ENCODE assay signal across 9 cellular contexts in the genomic region with DNA sequence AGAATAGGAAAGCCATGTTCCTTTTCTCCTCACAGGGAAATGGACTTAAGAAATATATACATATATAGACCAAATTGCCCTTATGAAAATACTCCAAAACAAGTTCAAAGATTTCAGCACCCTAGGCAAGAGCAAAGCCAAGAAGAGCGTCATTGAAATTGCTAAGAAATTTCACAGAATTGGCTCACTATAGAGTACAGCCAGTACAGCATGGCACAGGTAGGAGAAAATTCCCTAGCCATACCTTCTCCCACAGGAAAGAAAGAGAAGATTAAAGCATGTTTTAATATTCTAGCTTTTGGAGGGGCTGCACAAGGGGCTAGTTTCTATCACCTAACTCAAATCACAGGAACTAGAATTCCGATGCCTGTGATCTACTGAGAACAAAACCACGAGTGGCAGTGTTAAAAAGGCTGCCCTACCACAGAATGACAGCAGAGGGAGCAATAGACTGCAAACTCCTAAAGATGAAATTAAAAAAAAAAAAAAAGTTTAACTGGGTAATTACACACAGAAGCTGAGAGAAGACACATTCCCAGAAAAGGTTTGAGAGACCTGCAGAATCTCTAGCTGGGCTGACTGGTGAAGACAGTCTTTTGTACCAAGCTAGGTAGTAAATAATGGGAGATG. TPM values are rescaled to one million over a fixed set of nuclear protein-coding genes. Genes with fewer than 3 reads are reported as not detected.
DNase-seq lines count a peak whose midpoint lies in the region; ATAC-seq and TF ChIP-seq lines count a peak whose summit lies in the region.
"Not testable (repeated sequence)": the region's sequence is repeated elsewhere in the genome, so short reads cannot be mapped to it uniquely, and the experiment has no call there.
"Had no signal": no experiment of that assay in that cellular context is flagged by ENCODE, and none has a peak within 500 bp of the region (broad histone marks: within the 10 kb centered on the region; RNA-seq: fewer than 3 reads in every experiment).

No MANE protein-coding gene starts in this region.

- not testable (repeated sequence) for H3K36me3 ChIP-seq in BJ (ENCODE audit: control insufficient read depth, insufficient read depth, low read length)

- not testable (repeated sequence) for DNase-seq in BJ (ENCODE audit: low read depth)
- DNase-seq in NCI-H2029 (lab: John Stamatoyannopoulos, UW) = peak; percentile 17
- peak; percentile 24 for DNase-seq in T1000 (lab: John Stamatoyannopoulos, UW)
- peak; percentile 45 to 46 for DNase-seq in cardiac fibroblast (ENCODE audit: low read depth in 2 of 2)
- peak; percentile 47 for DNase-seq in inferior parietal cortex (ENCODE audit: extremely low spot score)
- DNase-seq in putamen (ENCODE audit: low spot score) = peak; percentile 19

- not testable (repeated sequence) for H3K27me3 ChIP-seq in BJ (ENCODE audit: control insufficient read depth, insufficient read depth, low read length)

- ATAC-seq in GM18867 (IDR thresholded peaks at IDR 0.05; ENCODE audit: unreplicated experiment) (peak; percentile 72), HG02970 (IDR thresholded peaks at IDR 0.05; ENCODE audit: low FRiP score, unreplicated experiment) (peak; percentile 78)

- CTCF ChIA-PET in BJ (lab: Yijun Ruan, JAX) = interaction anchor here (1.2 kb wide), 1 partner anchor 1196 kb away, joined by 5 read pairs; no protein-coding TSS in a partner anchor

- POLR2A ChIA-PET in BJ (lab: Charles Lee) = not testable (repeated sequence)

- TF ChIP-seq CTCF in BJ (IDR thresholded peaks at IDR 0.05; ENCODE audit: insufficient read depth, low read depth, low read length) = peak; percentile 40; the same call in 1 of the 2 replicates
- TF ChIP-seq CTCF in cardiac fibroblast (IDR thresholded peaks at IDR 0.05; ENCODE audit: low read depth, low read length) = peak; percentile 54

- H3K4me3 ChIP-seq in BJ (ENCODE audit: low read depth, low read length); cardiac fibroblast (replicated peaks in 1 of 2; ENCODE audit: low read depth in 2 of 2, low read length in 2 of 2): not testable (repeated sequence)

RNA-seq across cellular contexts. Expression of a gene that starts 37.5 kb away (rescaled TPM):
- polyA plus RNA-seq in BJ (2011; rRNA removed) = not detected in 2 replicates
- not detected in 2 replicates for polyA minus RNA-seq in BJ (2011; rRNA and poly(A)+ RNA removed)
- polyA plus RNA-seq: CD8-positive, alpha-beta memory T cell had no signal
